24 cellular contexts compared by ENCODE assay signal in genomic region chr9:6565312-6565711, GRCh38.
DNase-seq lines count a peak whose midpoint lies in the region; ATAC-seq, FAIRE-seq and TF ChIP-seq lines count a peak whose summit lies in the region.
"Had no signal": no experiment of that assay in that cellular context is flagged by ENCODE, and none has a peak within 500 bp of the region (broad histone marks: within the 10 kb centered on the region; RNA-seq: fewer than 3 reads in every experiment).

No MANE protein-coding gene starts in this region.

- WGBS in aorta, 2 donors: 55 to 67% methylated on average over 8 of the region's 8 CpGs

- DNase-seq in activated CD4-positive, alpha-beta T cell treated with anti-CD3 and anti-CD28 coated beads for 36 hours: no peak
- no peak for DNase-seq in activated CD4-positive, alpha-beta T cell treated with anti-CD3 and anti-CD28 coated beads for 1 hour
- DNase-seq in iris pigment epithelial cell (ENCODE audit: low read depth) (peak; percentile 29), aorta (no peak), 8988T (no peak), D721Med (ENCODE audit: insufficient read length, low spot score) (no peak)
- DNase-seq in stimulated activated naive CD8-positive, alpha-beta T cell treated with anti-CD3 and anti-CD28 coated beads, Interleukin-15, Interleukin-2, amounts not matched to agents 100 U/mL and 50 U/mL, for 24 hours: no peak
- DNase-seq: activated CD8-positive, alpha-beta memory T cell treated with anti-CD3 and anti-CD28 coated beads for 24 hours; Calu3; effector CD8-positive, alpha-beta T cell; GOT3; lower lobe of right lung; naive B cell; NCI-H146; pancreas; right lobe of liver; T1000; trophoblast cell had no signal

- TF ChIP-seq CTCF in brain (conservative IDR thresholded peaks at IDR 0.05): no peak
- no peak for TF ChIP-seq CTCF in D721Med (IDR thresholded peaks at IDR 0.05; ENCODE audit: insufficient read depth, missing control alignments)

- peak overlapping the region; percentile 26 for H3K27ac Mint-ChIP-seq in activated CD4-positive, alpha-beta T cell treated with anti-CD3 and anti-CD28 coated beads for 36 hours
- peak overlapping the region in 4 of 5 experiments; percentile 13 to 78 (median 62) for H3K27ac Mint-ChIP-seq in brain
- H3K27ac Mint-ChIP-seq: activated T-helper 1 cell treated with anti-CD3 and anti-CD28 coated beads, Interleukin-12 subunit alpha, Interleukin-12 subunit beta, Interleukin-2, Interleukin-4 antibody, amounts not matched to agents 30 ng/mL and 10 ng/mL and 1 ng/mL, durations not matched to agents 14 hours and 24 hours and 36 hours; naive B cell; stimulated activated naive CD8-positive, alpha-beta T cell treated with anti-CD3 and anti-CD28 coated beads, Interleukin-15, Interleukin-2, amounts not matched to agents 100 ng/mL and 50 ng/mL, for 24 hours had no signal

- ATAC-seq in activated CD4-positive, alpha-beta T cell treated with anti-CD3 and anti-CD28 coated beads for 36 hours: no peak
- ATAC-seq in aorta (ENCODE audit: low FRiP score): peak; percentile 13
- ATAC-seq in stimulated activated naive CD8-positive, alpha-beta T cell treated with anti-CD3 and anti-CD28 coated beads, Interleukin-15, Interleukin-2, amounts not matched to agents 100 U/mL and 50 U/mL, for 24 hours: no peak
- ATAC-seq: Panc1 had no signal

- CTCF ChIA-PET in activated CD4-positive, alpha-beta T cell treated with anti-CD3 and anti-CD28 coated beads for 36 hours (lab: Charles Lee): interaction anchor here (1.0 kb wide), 1 partner anchor 210 kb away, joined by 4 read pairs; no protein-coding TSS in a partner anchor

- H3K4me3 ChIP-seq in aorta (ENCODE audit: low read length in 2 of 2): no peak overlapping the region
- H3K4me3 ChIP-seq: BLaER1, lower lobe of right lung, pancreas, right lobe of liver had no signal

- peaks cover 2 to 3% of the 10 kb centered on the region in 2 donors for H3K4me1 ChIP-seq in aorta (ENCODE audit: control insufficient read depth in 1 of 2, insufficient read depth in 2 of 2, low read length in 2 of 2)
- H3K4me1 ChIP-seq: BLaER1, lower lobe of right lung, pancreas, right lobe of liver had no signal

- H3K4me1 Mint-ChIP-seq in activated CD4-positive, alpha-beta T cell treated with anti-CD3 and anti-CD28 coated beads for 36 hours: peaks cover 21% of the 10 kb centered on the region
- H3K4me1 Mint-ChIP-seq in brain: peaks cover 23% of the 10 kb centered on the region

- FAIRE-seq in D721Med (lab: Jason Lieb, UNC): no peak
- FAIRE-seq: islet of Langerhans, pancreas had no signal

- no peaks in the 10 kb centered on the region for H3K36me3 ChIP-seq in aorta (ENCODE audit: control insufficient read depth in 1 of 2, insufficient read depth in 2 of 2, low read length in 1 of 2)
- H3K36me3 ChIP-seq: lower lobe of right lung, pancreas had no signal

- intact Hi-C loops in activated CD4-positive, alpha-beta T cell treated with anti-CD3 and anti-CD28 coated beads for 36 hours (cut with DNase I, micrococcal nuclease): no loop called here
- intact Hi-C loops in aorta (cut with DNase I): loop anchor here in 1 of 2 donors (5.0 kb wide), 1 partner anchor 153 kb away; the partner anchor contains the start of gene UHRF2

- POLR2A ChIA-PET in activated CD4-positive, alpha-beta T cell treated with anti-CD3 and anti-CD28 coated beads for 36 hours (lab: Charles Lee): interaction anchor here (0.5 kb wide), 1 partner anchor 213 kb away, joined by 8 read pairs; no protein-coding TSS in a partner anchor

- no peak overlapping the region for H3K4me3 Mint-ChIP-seq in activated CD4-positive, alpha-beta T cell treated with anti-CD3 and anti-CD28 coated beads for 36 hours
- H3K4me3 Mint-ChIP-seq in brain: no peak overlapping the region
- H3K4me3 Mint-ChIP-seq: activated T-helper 1 cell treated with anti-CD3 and anti-CD28 coated beads, Interleukin-12 subunit alpha, Interleukin-12 subunit beta, Interleukin-2, Interleukin-4 antibody, amounts not matched to agents 30 ng/mL and 10 ng/mL and 1 ng/mL, durations not matched to agents 14 hours and 24 hours and 36 hours; naive B cell; stimulated activated naive CD8-positive, alpha-beta T cell treated with anti-CD3 and anti-CD28 coated beads, Interleukin-15, Interleukin-2, amounts not matched to agents 100 ng/mL and 50 ng/mL, for 24 hours had no signal

- peaks cover 2% of the 10 kb centered on the region for H3K27me3 Mint-ChIP-seq in activated CD4-positive, alpha-beta T cell treated with anti-CD3 and anti-CD28 coated beads for 36 hours
- no peaks in the 10 kb centered on the region for H3K27me3 Mint-ChIP-seq in brain
- H3K27me3 Mint-ChIP-seq: naive B cell; stimulated activated naive CD8-positive, alpha-beta T cell treated with anti-CD3 and anti-CD28 coated beads, Interleukin-15, Interleukin-2, amounts not matched to agents 100 ng/mL and 50 ng/mL, for 24 hours had no signal

- H3K27ac ChIP-seq in aorta (ENCODE audit: low read depth in 1 of 2, low read length in 2 of 2): no peak overlapping the region
- H3K27ac ChIP-seq: BLaER1, lower lobe of right lung, pancreas, right lobe of liver had no signal

- no peaks in the 10 kb centered on the region for H3K9me3 ChIP-seq in aorta (ENCODE audit: control insufficient read depth, low read length)
- H3K9me3 ChIP-seq: BLaER1, lower lobe of right lung, pancreas, right lobe of liver had no signal

- H3K9me3 Mint-ChIP-seq in activated CD4-positive, alpha-beta T cell treated with anti-CD3 and anti-CD28 coated beads for 36 hours (ENCODE audit: low read depth): no peaks in the 10 kb centered on the region
- H3K9me3 Mint-ChIP-seq in brain: no peaks in the 10 kb centered on the region
- H3K9me3 Mint-ChIP-seq: activated T-helper 1 cell treated with anti-CD3 and anti-CD28 coated beads, Interleukin-12 subunit alpha, Interleukin-12 subunit beta, Interleukin-2, Interleukin-4 antibody, amounts not matched to agents 30 ng/mL and 10 ng/mL and 1 ng/mL, durations not matched to agents 14 hours and 24 hours and 36 hours; naive B cell; stimulated activated naive CD8-positive, alpha-beta T cell treated with anti-CD3 and anti-CD28 coated beads, Interleukin-15, Interleukin-2, amounts not matched to agents 100 ng/mL and 50 ng/mL, for 24 hours had no signal

- H3K27me3 ChIP-seq in aorta (ENCODE audit: control insufficient read depth in 1 of 2, insufficient read depth in 2 of 2, low read length in 1 of 2): no peaks in the 10 kb centered on the region
- H3K27me3 ChIP-seq: BLaER1, pancreas, right lobe of liver had no signal

- no peaks in the 10 kb centered on the region for H3K36me3 Mint-ChIP-seq in activated CD4-positive, alpha-beta T cell treated with anti-CD3 and anti-CD28 coated beads for 36 hours (ENCODE audit: low read depth)
- peaks cover 24% of the 10 kb centered on the region for H3K36me3 Mint-ChIP-seq in brain
- H3K36me3 Mint-ChIP-seq: naive B cell had no signal
